In the genomic region with DNA sequence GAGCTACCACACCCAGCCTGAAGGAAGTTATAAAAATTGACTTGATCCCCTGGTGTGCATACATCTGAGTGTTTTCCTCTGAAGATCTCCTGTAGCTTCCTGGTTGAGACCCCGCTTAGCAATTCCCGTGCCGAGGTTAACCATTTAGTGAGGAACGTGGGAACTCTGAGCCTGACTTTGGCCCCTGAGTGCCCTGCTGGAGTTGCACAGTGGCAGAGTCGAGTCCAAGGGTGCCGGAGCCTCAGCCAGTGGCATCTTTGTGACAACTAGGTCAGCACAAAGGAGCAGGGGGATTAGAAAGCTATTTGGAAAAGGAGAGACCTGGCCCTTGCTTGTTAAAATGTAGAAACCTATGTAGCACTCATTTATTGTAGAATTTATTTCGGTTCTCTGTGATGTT, we compare ENCODE assay signal across 23 cellular contexts.
"Had no signal": no experiment of that assay in that cellular context is flagged by ENCODE, and none has a peak within 500 bp of the region (broad histone marks: within the 10 kb centered on the region; RNA-seq: fewer than 3 reads in every experiment).

No MANE protein-coding gene starts in this region.

- H3K36me3 Mint-ChIP-seq: mesothelial cell of epicardium had no signal

- H3K36me3 ChIP-seq: colonic mucosa, esophagus squamous epithelium, gastrocnemius medialis, heart right ventricle, left lung, lower lobe of right lung had no signal

- H3K4me3 ChIP-seq: colonic mucosa, dorsolateral prefrontal cortex, esophagus squamous epithelium, gastrocnemius medialis, heart right ventricle, left lung, lower lobe of right lung, mucosa of descending colon had no signal

- H3K4me1 ChIP-seq: colonic mucosa, esophagus squamous epithelium, gastrocnemius medialis, heart right ventricle, left lung, lower lobe of right lung had no signal

- H3K9me3 ChIP-seq: colonic mucosa, esophagus squamous epithelium, gastrocnemius medialis, heart right ventricle, left lung, lower lobe of right lung, mucosa of descending colon had no signal

- ATAC-seq: gastrocnemius medialis, heart right ventricle, left cardiac atrium, left lung, left ventricle myocardium superior, lower lobe of right lung, mucosa of descending colon had no signal

- H3K4me3 Mint-ChIP-seq: mesothelial cell of epicardium had no signal

- H3K4me1 Mint-ChIP-seq: mesothelial cell of epicardium had no signal

- FAIRE-seq: endothelial cell of umbilical vein, islet of Langerhans, keratinocyte had no signal

- H3K27me3 ChIP-seq: colonic mucosa, esophagus squamous epithelium, left lung had no signal

- DNase-seq: colonic mucosa; dermis blood vessel endothelial cell; dorsolateral prefrontal cortex; effector CD4-positive, alpha-beta T cell; effector memory CD4-positive, alpha-beta T cell; esophagus squamous epithelium; foreskin fibroblast; foreskin melanocyte; gastrocnemius medialis; glutamatergic neuron; head of caudate nucleus; heart right ventricle; hippocampal formation; left cardiac atrium; left ventricle myocardium superior; lower lobe of right lung; mesenchymal stem cell; mucosa of descending colon had no signal

- H3K27ac Mint-ChIP-seq: mesothelial cell of epicardium had no signal

- H3K27ac ChIP-seq: colonic mucosa, dorsolateral prefrontal cortex, esophagus squamous epithelium, gastrocnemius medialis, heart right ventricle, left lung, lower lobe of right lung had no signal

- H3K9me3 Mint-ChIP-seq: mesothelial cell of epicardium had no signal
